9 cellular contexts compared by ENCODE assay signal in the genomic region with DNA sequence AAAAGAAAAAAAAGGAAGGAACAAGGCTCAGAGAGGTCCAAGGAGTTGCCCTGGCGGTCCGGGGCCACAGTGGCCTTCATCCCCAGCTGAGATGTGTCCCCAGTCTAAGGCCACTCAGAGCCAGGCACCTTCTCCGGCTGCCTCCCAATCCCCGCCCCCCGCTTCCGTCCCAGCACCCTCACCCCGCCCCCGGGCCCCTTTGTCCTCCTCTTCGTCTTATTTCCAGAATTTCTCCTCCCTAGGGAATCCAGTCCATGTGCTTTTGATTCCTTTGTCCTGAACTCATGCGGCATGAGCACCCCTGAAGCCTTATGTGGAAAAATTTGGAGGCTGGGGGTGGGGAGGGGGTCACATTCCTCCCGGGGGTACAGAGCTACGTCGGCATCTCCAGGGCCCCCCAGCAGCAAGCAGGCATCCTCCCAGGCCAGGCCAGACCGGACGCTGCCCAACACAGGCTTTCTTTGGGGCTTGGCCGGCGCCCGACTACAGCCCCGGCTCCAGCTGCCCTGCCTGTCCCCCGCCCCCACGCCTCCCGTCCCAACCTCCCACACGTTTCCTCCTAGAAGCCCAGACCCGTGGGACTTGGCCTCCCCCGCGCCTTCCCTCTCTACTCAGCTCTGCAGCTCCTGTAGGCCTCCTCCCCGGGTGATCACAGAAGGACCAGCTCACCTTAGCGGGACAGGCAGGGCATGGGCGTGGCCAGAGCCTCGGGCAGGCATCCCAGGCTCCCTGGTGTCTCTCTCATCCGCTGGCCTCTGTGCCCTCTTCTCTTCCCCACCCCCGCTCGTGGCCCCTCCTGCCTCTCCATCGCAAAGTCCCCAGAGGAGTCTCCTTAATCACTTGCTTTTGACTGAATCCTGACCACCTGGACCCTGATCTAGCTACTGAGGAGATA. TPM values are rescaled to one million over a fixed set of nuclear protein-coding genes. Genes with fewer than 3 reads are reported as not detected.
A peak's percentile ranks its signal among the peaks of the same experiment; 100 is the strongest.
DNase-seq lines count a peak whose midpoint lies in the region; ATAC-seq, FAIRE-seq and TF ChIP-seq lines count a peak whose summit lies in the region.
"Had no signal": no experiment of that assay in that cellular context is flagged by ENCODE, and none has a peak within 500 bp of the region (broad histone marks: within the 10 kb centered on the region; RNA-seq: fewer than 3 reads in every experiment).

No MANE protein-coding gene starts in this region.

- H3K4me3 ChIP-seq in AG04450 (ENCODE audit: low read depth, low read length), result peak overlapping the region; percentile 41
- H3K4me3 ChIP-seq in cardiac fibroblast (replicated peaks in 1 of 2; ENCODE audit: low read depth in 2 of 2, low read length in 2 of 2), result peak overlapping the region in 1 of 2 donors; percentile 26

- POLR2A ChIA-PET in AG04450 (lab: Yijun Ruan, JAX), result interaction anchor here (0.7 to 0.8 kb wide), 2 partner anchors 15 to 18 kb away, joined by 4 read pairs; a partner anchor contains a TSS

- CTCF ChIA-PET in AG04450 (lab: Charles Lee), result interaction anchor here (0.8 to 1.5 kb wide), 5 partner anchors 16 to 146 kb away, joined by 4 to 13 read pairs (median 5); no protein-coding TSS in a partner anchor

- TF ChIP-seq CTCF in AG04450 (IDR thresholded peaks at IDR 0.05; ENCODE audit: low read depth, low read length) (no peak), cardiac fibroblast (IDR thresholded peaks at IDR 0.05; ENCODE audit: low read depth, low read length) (no peak), GM20000 (IDR thresholded peaks at IDR 0.05; ENCODE audit: extremely low read depth, missing control alignments) (no peak)

- DNase-seq in AG04450 (ENCODE audit: low read depth, low spot score) (no peak), GM19239 (ENCODE audit: insufficient read length, low spot score) (no peak), SW480 (ENCODE audit: low spot score) (peak; percentile 86), cardiac fibroblast (ENCODE audit: low read depth in 2 of 2) (peak; percentile 85 to 93), kidney glomerular epithelial cell (lab: John Stamatoyannopoulos, UW) (peak; percentile 81), GM20000 (ENCODE audit: low spot score) (no peak)
- peak; percentile 62 for DNase-seq in stimulated activated CD4-positive, alpha-beta T cell treated with anti-CD3 and anti-CD28 coated beads, Interleukin-4, amount 100 ng/mL, for 1 hour

- no peak for ATAC-seq in HG02588 (IDR thresholded peaks at IDR 0.05; ENCODE audit: unreplicated experiment)

- peak; percentile 66 for FAIRE-seq in GM19239 (lab: Jason Lieb, UNC)
- FAIRE-seq: endometrium had no signal

- no peaks in the 10 kb centered on the region; the same call in 1 of the 2 replicates for H3K9me3 ChIP-seq in AG04450 (ENCODE audit: control insufficient read depth, insufficient read depth, low read length)

- H3K27ac ChIP-seq in AG04450 (ENCODE audit: low read depth, low read length), result peak overlapping the region; percentile 31

- no peaks in the 10 kb centered on the region for H3K27me3 ChIP-seq in AG04450 (ENCODE audit: control insufficient read depth, insufficient read depth, low read length)

RNA-seq across cellular contexts. Expression of a gene that starts 17.8 kb away (rescaled TPM):
- 19.5 and 21.9 TPM in 2 replicates for polyA plus RNA-seq in AG04450 (2011; rRNA removed)
- 20.8 and 25.7 TPM in 2 replicates for polyA minus RNA-seq in AG04450 (2011; rRNA and poly(A)+ RNA removed)

RNA-seq across cellular contexts. Expression of a gene that starts 55.7 kb away (rescaled TPM):
- 25.7 and 33.7 TPM in 2 replicates for polyA plus RNA-seq in AG04450 (2011; rRNA removed)
- 28.9 and 33.8 TPM in 2 replicates for polyA minus RNA-seq in AG04450 (2011; rRNA and poly(A)+ RNA removed)

Comparison
In these comparisons a context has a peak if more than half of its experiments do, and no peak if none do; other contexts are left out.
1. DNase-seq: peak in SW480 (single experiment), cardiac fibroblast (2 of 2), kidney glomerular epithelial cell (single experiment) and stimulated activated CD4-positive, alpha-beta T cell treated with anti-CD3 and anti-CD28 coated beads, Interleukin-4, amount 100 ng/mL, for 1 hour (single experiment); none in AG04450 (single experiment), GM19239 (single experiment) and GM20000 (single experiment).